ENCODE assay signal across 9 cellular contexts in genomic region chr9:113361304-113362018, GRCh38.
DNase-seq lines count a peak whose midpoint lies in the region; ATAC-seq, FAIRE-seq and TF ChIP-seq lines count a peak whose summit lies in the region.
"Had no signal": no experiment of that assay in that cellular context is flagged by ENCODE, and none has a peak within 500 bp of the region (broad histone marks: within the 10 kb centered on the region; RNA-seq: fewer than 3 reads in every experiment).

No MANE protein-coding gene starts in this region.

- H3K9ac ChIP-seq in adipocyte (ENCODE audit: low read length): no peak overlapping the region

- TF ChIP-seq POLR2A in H54 (IDR thresholded peaks at IDR 0.05; ENCODE audit: low read depth, low read length): no peak

- no peak for ATAC-seq in HG03280 (IDR thresholded peaks at IDR 0.05; ENCODE audit: unreplicated experiment)
- ATAC-seq: WTC11 had no signal

- no peaks in the 10 kb centered on the region for H3K36me3 ChIP-seq in adipocyte (ENCODE audit: control insufficient read depth, insufficient read depth, low read length, severe bottlenecking)

- no peak overlapping the region for H3K4me3 ChIP-seq in adipocyte (ENCODE audit: low read length)

- H3K4me1 ChIP-seq in adipocyte (ENCODE audit: control insufficient read depth, insufficient read depth, low read length): peaks cover 21% of the 10 kb centered on the region

- peaks cover 16% of the 10 kb centered on the region for H3K27me3 ChIP-seq in adipocyte (replicated peaks; ENCODE audit: control insufficient read depth, insufficient read depth, low read length)

- no peaks in the 10 kb centered on the region for H3K9me3 ChIP-seq in adipocyte (ENCODE audit: control insufficient read depth, low read length)

- peak; percentile 4 for DNase-seq in NCI-H1105 treated with DMSO at 0.1 percent for 48 hours (lab: John Stamatoyannopoulos, UW)
- no peak for DNase-seq in NCI-H1105 (lab: John Stamatoyannopoulos, UW)
- no peak for DNase-seq in H54 (ENCODE audit: insufficient read length, low spot score)
- DNase-seq in adipocyte (ENCODE audit: low read depth): peak; percentile 55
- DNase-seq in medulla oblongata (ENCODE audit: extremely low spot score): peak; percentile 28
- no peak for DNase-seq in DMS53 treated with DMSO at 0.1 percent for 48 hours (lab: John Stamatoyannopoulos, UW; ENCODE audit: unreplicated experiment)
- no peak for DNase-seq in NCI-H526 (lab: John Stamatoyannopoulos, UW)

- peak; percentile 53 for FAIRE-seq in H54 (lab: Jason Lieb, UNC)

Comparison
In these comparisons a context has a peak if more than half of its experiments do, and no peak if none do; other contexts are left out.
1. DNase-seq: peak in NCI-H1105 treated with DMSO at 0.1 percent for 48 hours (single experiment), adipocyte (single experiment) and medulla oblongata (single experiment); none in NCI-H1105 (single experiment), H54 (single experiment), DMS53 treated with DMSO at 0.1 percent for 48 hours (single experiment) and NCI-H526 (0 of 2).